In genomic region chr16:84040206-84040822, GRCh38 we compare ENCODE assay signal across 16 cellular contexts. TPM values are rescaled to one million over a fixed set of nuclear protein-coding genes. Genes with fewer than 3 reads are reported as not detected.
DNase-seq lines count a peak whose midpoint lies in the region; ATAC-seq, FAIRE-seq and TF ChIP-seq lines count a peak whose summit lies in the region.
"Had no signal": no experiment of that assay in that cellular context is flagged by ENCODE, and none has a peak within 500 bp of the region (broad histone marks: within the 10 kb centered on the region; RNA-seq: fewer than 3 reads in every experiment).

No MANE protein-coding gene starts in this region.

- TF ChIP-seq CTCF in kidney (IDR thresholded peaks at IDR 0.05; ENCODE audit: borderline replicate concordance, extremely low read depth, insufficient read depth) (no peak), neural progenitor cell (IDR thresholded peaks at IDR 0.05) (no peak), GM13977 (IDR thresholded peaks at IDR 0.05; ENCODE audit: extremely low read depth, insufficient read depth, missing control alignments) (no peak)

- peaks cover 0 to 8% of the 10 kb centered on the region in 2 donors for H3K9me3 ChIP-seq in kidney (ENCODE audit: control insufficient read depth in 1 of 2, low read length in 2 of 2)
- H3K9me3 ChIP-seq in neural progenitor cell (ENCODE audit: low read depth): no peaks in the 10 kb centered on the region
- peaks cover 7% of the 10 kb centered on the region for H3K9me3 ChIP-seq in skeletal muscle satellite cell (replicated peaks; ENCODE audit: low read length)
- H3K9me3 ChIP-seq: HAP-1 had no signal

- peaks cover 29% of the 10 kb centered on the region for H3K27me3 Mint-ChIP-seq in neural progenitor cell (ENCODE audit: insufficient read depth, low read depth)
- peaks cover 17 to 31% of the 10 kb centered on the region in 2 donors for H3K27me3 Mint-ChIP-seq in T-cell

- CTCF ChIA-PET in T-cell (lab: Charles Lee): no interaction called here

- H3K4me3 ChIP-seq in kidney (ENCODE audit: low read length in 2 of 2) (no peak overlapping the region), neural progenitor cell (no peak overlapping the region), skeletal muscle satellite cell (ENCODE audit: low read length) (no peak overlapping the region)
- H3K4me3 ChIP-seq: BLaER1 treated with 17β-estradiol and CSF1 and Interleukin-3, amounts not matched to agents 10 nM and 100 nM; HAP-1 had no signal

- intact Hi-C loops in Right ventricle myocardium superior (cut with DNase I) (no loop called here), cardiac septum (cut with DNase I) (no loop called here), kidney (cut with DNase I) (no loop called here)

- peaks cover 25% of the 10 kb centered on the region for H3F3A ChIP-seq in neural progenitor cell (ENCODE audit: low read depth)

- in situ Hi-C loops in GM13977 (cut with MboI; ENCODE audit: low pct_unique_long_range_greater_than_20kb, low sequenced_read_pairs, unreplicated experiment): no loop called here

- H3K4me3 Mint-ChIP-seq in neural progenitor cell: no peak overlapping the region
- H3K4me3 Mint-ChIP-seq in T-cell: no peak overlapping the region
- H3K4me3 Mint-ChIP-seq: CD4-positive, CD25-positive, alpha-beta regulatory T cell had no signal

- POLR2A ChIA-PET in T-cell (lab: Charles Lee): no interaction called here

- FAIRE-seq in kidney (lab: Jason Lieb, UNC): no peak
- FAIRE-seq: GM18507, H1 had no signal

- H2AFZ ChIP-seq in neural progenitor cell (replicated peaks): no peak overlapping the region

- H3K36me3 ChIP-seq in kidney (ENCODE audit: control insufficient read depth in 1 of 2, insufficient read depth in 2 of 2, low read length in 2 of 2) (no peaks in the 10 kb centered on the region), neural progenitor cell (no peaks in the 10 kb centered on the region), skeletal muscle satellite cell (ENCODE audit: insufficient read depth, low read length) (no peaks in the 10 kb centered on the region)
- H3K36me3 ChIP-seq: BLaER1 treated with 17β-estradiol and CSF1 and Interleukin-3, amounts not matched to agents 10 nM and 100 nM; HAP-1 had no signal

- H3K4me1 Mint-ChIP-seq in neural progenitor cell (peaks cover 52% of the 10 kb centered on the region), T-cell (peaks cover 2 to 8% (median 5%) of the 10 kb centered on the region in 3 donors)

- H3K9me3 Mint-ChIP-seq in neural progenitor cell: peaks cover 13% of the 10 kb centered on the region
- H3K9me3 Mint-ChIP-seq in T-cell: peaks cover 0 to 4% (median 4%) of the 10 kb centered on the region in 3 donors

- H3K79me2 ChIP-seq in neural progenitor cell (ENCODE audit: low read depth): no peaks in the 10 kb centered on the region

- H3K27ac ChIP-seq in kidney (ENCODE audit: low read depth in 2 of 2, low read length in 2 of 2) (no peak overlapping the region), neural progenitor cell (no peak overlapping the region)
- H3K27ac ChIP-seq: BLaER1 treated with 17β-estradiol and CSF1 and Interleukin-3, amounts not matched to agents 10 nM and 100 nM had no signal

- H3K4me1 ChIP-seq in kidney (ENCODE audit: control insufficient read depth in 1 of 2, insufficient read depth in 1 of 2, low read depth in 1 of 2, low read length in 2 of 2): no peaks in the 10 kb centered on the region
- H3K4me1 ChIP-seq in neural progenitor cell: peaks cover 50% of the 10 kb centered on the region
- peaks cover 7% of the 10 kb centered on the region for H3K4me1 ChIP-seq in skeletal muscle satellite cell (ENCODE audit: control insufficient read depth, insufficient read depth, low read length)
- H3K4me1 ChIP-seq: HAP-1 had no signal

- H3K27ac Mint-ChIP-seq in neural progenitor cell (peak overlapping the region; percentile 80), T-cell (no peak overlapping the region)
- H3K27ac Mint-ChIP-seq: CD4-positive, CD25-positive, alpha-beta regulatory T cell had no signal

- H3K4me2 ChIP-seq in neural progenitor cell: peak overlapping the region; percentile 17
- H3K4me2 ChIP-seq in skeletal muscle satellite cell (ENCODE audit: low read length): peak overlapping the region; percentile 59
- H3K4me2 ChIP-seq: BLaER1 treated with 17β-estradiol and CSF1 and Interleukin-3, amounts not matched to agents 10 nM and 100 nM had no signal

- H3K36me3 Mint-ChIP-seq in neural progenitor cell (peaks cover 3% of the 10 kb centered on the region), T-cell (no peaks in the 10 kb centered on the region)
- H3K36me3 Mint-ChIP-seq: CD4-positive, CD25-positive, alpha-beta regulatory T cell had no signal

- ATAC-seq in Right ventricle myocardium superior (ENCODE audit: poor library complexity) (no peak), T-cell (replicated peaks in 1 of 4) (no peak)

- peaks cover 8% of the 10 kb centered on the region for H4K20me1 ChIP-seq in neural progenitor cell (ENCODE audit: low read depth)

- no peaks in the 10 kb centered on the region for H3K27me3 ChIP-seq in neural progenitor cell
- H3K27me3 ChIP-seq in skeletal muscle satellite cell (ENCODE audit: control insufficient read depth, insufficient read depth, low read length): peaks cover 42% of the 10 kb centered on the region

- DNase-seq in Right ventricle myocardium superior (peak; percentile 38), cardiac septum (ENCODE audit: low spot score) (no peak), kidney (peak; percentile 63), neural progenitor cell (ENCODE audit: low spot score) (no peak), GM13977 (ENCODE audit: low spot score) (no peak), T-cell (no peak), NCI-H1417 treated with DMSO at 0.1 percent for 48 hours (lab: John Stamatoyannopoulos, UW) (no peak)
- DNase-seq: 8988T; CD4-positive, CD25-positive, alpha-beta regulatory T cell had no signal

- H3K9ac ChIP-seq in kidney (ENCODE audit: low read length in 2 of 2): no peak overlapping the region
- H3K9ac ChIP-seq in neural progenitor cell: no peak overlapping the region
- no peak overlapping the region for H3K9ac ChIP-seq in skeletal muscle satellite cell (ENCODE audit: low read depth, low read length)
- H3K9ac ChIP-seq: BLaER1 treated with 17β-estradiol and CSF1 and Interleukin-3, amounts not matched to agents 10 nM and 100 nM had no signal

RNA-seq across cellular contexts. Expression of gene SLC38A8, which starts 2.3 kb away (rescaled TPM):
- total RNA-seq in Right ventricle myocardium superior (0.78 TPM), cardiac septum (not detected), kidney (not detected), neural progenitor cell (ENCODE audit: low replicate concordance) (not detected in 2 replicates), T-cell (not detected)
- 0.30 TPM for polyA plus RNA-seq in kidney (ENCODE audit: insufficient read depth, low read depth, low replicate concordance)
- not detected in 2 replicates for total RNA-seq in skeletal muscle satellite cell (2012; rRNA removed)
- total RNA-seq: CD4-positive, CD25-positive, alpha-beta regulatory T cell; Daoy; H1; HT-29 had no signal
- polyA plus RNA-seq: CD4-positive, CD25-positive, alpha-beta regulatory T cell had no signal

Comparison
In these comparisons a context has a peak if more than half of its experiments do, and no peak if none do; other contexts are left out.
1. DNase-seq: peak in Right ventricle myocardium superior (single experiment) and kidney (single experiment); none in cardiac septum (single experiment), neural progenitor cell (single experiment), GM13977 (single experiment), T-cell (0 of 34) and NCI-H1417 treated with DMSO at 0.1 percent for 48 hours (single experiment).